18 cellular contexts compared by ENCODE assay signal in genomic region chr15:91945385-91945784, GRCh38.
"Had no signal": no experiment of that assay in that cellular context is flagged by ENCODE, and none has a peak within 500 bp of the region (broad histone marks: within the 10 kb centered on the region; RNA-seq: fewer than 3 reads in every experiment).

No MANE protein-coding gene starts in this region.

- H3K4me3 Mint-ChIP-seq: activated CD4-positive, alpha-beta T cell treated with anti-CD3 and anti-CD28 coated beads, Interleukin-2, amount 10 ng/mL, durations not matched to agents 24 days and 14 days; endodermal cell; naive B cell; T-helper 2 cell treated with Interferon-gamma antibody and Interleukin-4, amounts not matched to agents 5 μg/mL and 100 μg/mL, for 36 hours had no signal

- H3K9me3 ChIP-seq: suprapubic skin had no signal

- H3K9me3 Mint-ChIP-seq: endodermal cell; T-helper 2 cell treated with Interferon-gamma antibody and Interleukin-4, amounts not matched to agents 5 μg/mL and 100 μg/mL, for 36 hours had no signal

- H3K27ac Mint-ChIP-seq: activated CD4-positive, alpha-beta T cell treated with anti-CD3 and anti-CD28 coated beads, Interleukin-2, amount 10 ng/mL, durations not matched to agents 24 days and 14 days; endodermal cell; T-helper 2 cell treated with Interferon-gamma antibody and Interleukin-4, amounts not matched to agents 5 μg/mL and 100 μg/mL, for 36 hours had no signal

- H3K4me1 Mint-ChIP-seq: naive B cell had no signal

- ATAC-seq: stimulated activated naive CD8-positive, alpha-beta T cell treated with anti-CD3 and anti-CD28 coated beads, Interleukin-15, Interleukin-2, amounts not matched to agents 100 U/mL and 50 U/mL, for 24 hours had no signal

- H3K4me3 ChIP-seq: dorsolateral prefrontal cortex, hepatocyte, suprapubic skin had no signal

- H3K36me3 ChIP-seq: suprapubic skin had no signal

- H3K27ac ChIP-seq: hepatocyte had no signal

- H3K27me3 ChIP-seq: dorsolateral prefrontal cortex, hepatocyte, suprapubic skin had no signal

- H3K36me3 Mint-ChIP-seq: naive B cell had no signal

- DNase-seq: activated CD4-positive, alpha-beta T cell treated with anti-CD3 and anti-CD28 coated beads, Interleukin-2, amount 10 ng/mL, durations not matched to agents 24 days and 14 days; activated CD4-positive, CD25-positive, alpha-beta regulatory T cell; activated CD8-positive, alpha-beta memory T cell treated with anti-CD3 and anti-CD28 coated beads, Interleukin-2, amount 50 U/mL, for 48 hours; aorta; endodermal cell; erythroblast; islet precursor cell; mammary epithelial cell; naive B cell; nucleus accumbens; stimulated activated CD4-positive, alpha-beta T cell treated with anti-CD3 and anti-CD28 coated beads, Interleukin-4, amount 100 ng/mL, for 4 hours; stimulated activated CD8-positive, alpha-beta memory T cell treated with anti-CD3 and anti-CD28 coated beads, Interleukin-4, amount 100 ng/mL, for 48 hours; stimulated activated naive CD8-positive, alpha-beta T cell treated with anti-CD3 and anti-CD28 coated beads, Interleukin-15, Interleukin-2, amounts not matched to agents 100 U/mL and 50 U/mL, for 24 hours; SW 1271 had no signal
